ENCODE assay signal across 17 cellular contexts in the genomic region with DNA sequence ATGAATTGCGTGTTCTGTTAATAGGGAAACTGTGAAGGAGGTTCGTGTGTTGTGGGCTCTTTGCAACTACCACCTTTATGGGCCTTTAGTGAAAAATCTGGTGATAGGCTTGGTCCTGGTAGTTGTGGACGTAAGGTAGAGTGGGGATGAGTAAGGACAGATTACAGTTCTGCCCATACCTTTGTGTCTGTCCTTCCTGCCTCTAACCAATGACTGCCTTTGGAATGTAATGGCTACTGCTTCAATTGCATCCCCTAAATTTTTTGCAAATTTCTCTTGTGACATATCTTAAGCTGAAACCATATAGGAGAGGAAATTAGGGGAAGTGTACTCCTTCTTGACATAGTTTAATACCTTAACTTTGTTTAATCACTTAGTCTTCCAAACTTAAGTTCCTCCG.
"Had no signal": no experiment of that assay in that cellular context is flagged by ENCODE, and none has a peak within 500 bp of the region (broad histone marks: within the 10 kb centered on the region; RNA-seq: fewer than 3 reads in every experiment).

No MANE protein-coding gene starts in this region.

- H3K4me3 Mint-ChIP-seq: activated B cell treated with CpG ODN at 0.5 μM for 24 hours; activated naive CD8-positive, alpha-beta T cell treated with anti-CD3 and anti-CD28 coated beads, Interleukin-2, amount 10 ng/mL, durations not matched to agents 7 days and 5 days had no signal

- ATAC-seq: heart right ventricle had no signal

- H3K27me3 Mint-ChIP-seq: activated B cell treated with CpG ODN at 0.5 μM for 24 hours; activated naive CD8-positive, alpha-beta T cell treated with anti-CD3 and anti-CD28 coated beads, Interleukin-2, amount 10 ng/mL, durations not matched to agents 7 days and 5 days had no signal

- H3K36me3 Mint-ChIP-seq: activated naive CD8-positive, alpha-beta T cell treated with anti-CD3 and anti-CD28 coated beads, Interleukin-2, amount 10 ng/mL, durations not matched to agents 7 days and 5 days had no signal

- FAIRE-seq: frontal cortex, TTC549 had no signal

- H3K36me3 ChIP-seq: heart right ventricle, tibial artery, uterus had no signal

- H3K4me1 ChIP-seq: tibial artery, uterus had no signal

- H3K27ac Mint-ChIP-seq: activated naive CD8-positive, alpha-beta T cell treated with anti-CD3 and anti-CD28 coated beads, Interleukin-2, amount 10 ng/mL, durations not matched to agents 7 days and 5 days had no signal

- H3K9me3 ChIP-seq: heart right ventricle, tibial artery, uterus had no signal

- H3K4me3 ChIP-seq: heart right ventricle, tibial artery, uterus had no signal

- H3K9me3 Mint-ChIP-seq: activated B cell treated with CpG ODN at 0.5 μM for 24 hours; activated naive CD8-positive, alpha-beta T cell treated with anti-CD3 and anti-CD28 coated beads, Interleukin-2, amount 10 ng/mL, durations not matched to agents 7 days and 5 days had no signal

- H3K27me3 ChIP-seq: heart right ventricle, tibial artery, uterus had no signal

- H3K27ac ChIP-seq: heart right ventricle, tibial artery, uterus had no signal

- DNase-seq: activated B cell treated with CpG ODN at 0.5 μM for 24 hours; activated CD4-positive, alpha-beta T cell treated with anti-CD3 and anti-CD28 coated beads for 48 hours; activated CD8-positive, alpha-beta memory T cell treated with anti-CD3 and anti-CD28 coated beads, Interleukin-2, amount 50 U/mL, for 48 hours; activated gamma-delta T cell treated with Interleukin-2 at 50 U/mL for 16 hours; activated naive CD8-positive, alpha-beta T cell treated with anti-CD3 and anti-CD28 coated beads, Interleukin-2, amount 10 ng/mL, durations not matched to agents 7 days and 5 days; cortex of kidney; effector CD8-positive, alpha-beta T cell; heart right ventricle; midbrain; retina; stimulated activated CD4-positive, alpha-beta T cell treated with anti-CD3 and anti-CD28 coated beads, Interleukin-12 subunit alpha, Interleukin-12 subunit beta, amount 100 ng/mL, for 4 hours; stimulated activated CD4-positive, alpha-beta T cell treated with anti-CD3 and anti-CD28 coated beads, Interleukin-2, amount 100 ng/mL, for 24 hours; SW 1271; tibial artery; uterus had no signal
